Comparison of ENCODE assay signal across 9 cellular contexts in the genomic region with DNA sequence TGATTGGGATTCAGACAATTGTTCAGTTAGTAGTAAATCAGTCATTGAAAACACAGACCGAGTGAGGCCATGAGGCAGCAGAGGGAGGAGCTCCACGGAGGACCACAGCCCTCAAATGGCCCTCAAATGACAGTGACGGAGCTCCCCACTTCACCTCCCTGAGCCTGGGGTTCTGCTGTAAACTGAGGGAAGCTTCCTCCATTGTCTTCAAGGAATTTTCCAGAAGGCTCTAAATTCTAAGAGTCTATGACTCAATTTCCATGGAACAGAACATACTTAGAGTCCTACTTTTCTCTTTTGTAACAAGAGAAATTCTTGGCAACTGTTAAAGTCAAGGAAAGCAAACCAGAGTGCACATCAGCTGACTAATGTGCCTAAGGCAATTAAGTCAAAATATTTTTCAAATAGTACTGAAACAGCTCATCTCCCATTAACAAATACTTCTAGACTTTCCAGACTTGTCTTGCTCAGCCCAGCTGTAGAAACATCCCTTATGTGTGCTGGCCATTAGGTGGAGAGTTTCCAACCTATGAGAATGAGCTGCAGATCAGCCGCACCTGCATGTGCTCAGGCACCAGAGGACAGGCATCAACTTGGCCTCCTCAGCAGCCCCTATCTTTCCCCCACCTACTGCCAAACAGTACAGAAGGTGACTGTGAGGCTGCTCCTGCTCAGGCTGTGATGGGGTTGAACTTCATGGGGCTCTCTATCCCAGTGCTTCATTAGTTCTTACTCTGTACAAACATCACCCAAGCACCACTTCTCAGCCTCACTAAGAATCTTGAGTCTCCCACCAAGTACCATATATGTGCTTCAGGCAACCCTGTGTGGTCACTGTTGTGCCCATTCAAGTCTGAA. TPM values are rescaled to one million over a fixed set of nuclear protein-coding genes. Genes with fewer than 3 reads are reported as not detected.
DNase-seq lines count a peak whose midpoint lies in the region; ATAC-seq and TF ChIP-seq lines count a peak whose summit lies in the region.
"Had no signal": no experiment of that assay in that cellular context is flagged by ENCODE, and none has a peak within 500 bp of the region (broad histone marks: within the 10 kb centered on the region; RNA-seq: fewer than 3 reads in every experiment).

No MANE protein-coding gene starts in this region.

- H3K27ac Mint-ChIP-seq in osteocyte (ENCODE audit: unreplicated experiment): peak overlapping the region; percentile 97

- H3K4me3 ChIP-seq in fibroblast of mammary gland (ENCODE audit: control insufficient read depth, low read depth, low read length): no peak overlapping the region
- H3K4me3 ChIP-seq: SJCRH30 had no signal

- DNase-seq in AG08395 (ENCODE audit: low spot score): peak; percentile 89
- peak; percentile 97 for DNase-seq in fibroblast of mammary gland (ENCODE audit: low read depth)
- no peak for DNase-seq in osteocyte (ENCODE audit: extremely low spot score, unreplicated experiment)
- no peak for DNase-seq in GF-D8 (lab: John Stamatoyannopoulos, UW)
- DNase-seq: SJCRH30 had no signal

- TF ChIP-seq CTCF in fibroblast of mammary gland (conservative IDR thresholded peaks at IDR 0.05; ENCODE audit: control insufficient read depth, insufficient read depth, low read depth, low read length) (no peak), osteocyte (IDR thresholded peaks at IDR 0.05) (peak; percentile 13)

- H3K4me1 Mint-ChIP-seq in osteocyte (ENCODE audit: unreplicated experiment): peaks cover 61% of the 10 kb centered on the region

- peak; percentile 97 for ATAC-seq in SK-N-SH treated with all-trans-retinoic acid at 6 μM for 48 hours
- ATAC-seq in GM21717 (IDR thresholded peaks at IDR 0.05; ENCODE audit: unreplicated experiment): no peak
- no peak for ATAC-seq in GM19463 (IDR thresholded peaks at IDR 0.05; ENCODE audit: unreplicated experiment)
- ATAC-seq in GM18858 (IDR thresholded peaks at IDR 0.05; ENCODE audit: unreplicated experiment): no peak

- no peaks in the 10 kb centered on the region for H3K9me3 Mint-ChIP-seq in osteocyte (ENCODE audit: unreplicated experiment)

- H3K36me3 Mint-ChIP-seq in osteocyte (ENCODE audit: unreplicated experiment): peaks cover 6% of the 10 kb centered on the region

- H3K4me3 Mint-ChIP-seq in osteocyte (ENCODE audit: unreplicated experiment): peak overlapping the region; percentile 35

- no peaks in the 10 kb centered on the region for H3K27me3 Mint-ChIP-seq in osteocyte (ENCODE audit: unreplicated experiment)

TF ChIP-seq in SK-N-SH treated with all-trans-retinoic acid at 6 μM for 48 hours, 23 proteins besides CTCF, POLR2A, EP300 and RAD21:
- TF ChIP-seq GLIS3 (CRISPR knock-in tag; IDR thresholded peaks at IDR 0.05) (no peak), RARB (CRISPR knock-in tag; IDR thresholded peaks at IDR 0.05) (no peak), ZNF565 (CRISPR knock-in tag; conservative IDR thresholded peaks at IDR 0.05; ENCODE audit: low read depth) (no peak), TCF4 (CRISPR knock-in tag; IDR thresholded peaks at IDR 0.05; ENCODE audit: borderline replicate concordance) (no peak), ISL1 (CRISPR knock-in tag; IDR thresholded peaks at IDR 0.05) (peak; percentile 89), ARNTL (CRISPR knock-in tag; IDR thresholded peaks at IDR 0.05; ENCODE audit: borderline replicate concordance, low read depth) (no peak), SNAI2 (CRISPR knock-in tag; IDR thresholded peaks at IDR 0.05) (0 out of 2 replicates have a peak, but pooled peaks have one; percentile 41), TOX (CRISPR knock-in tag; IDR thresholded peaks at IDR 0.05; ENCODE audit: borderline replicate concordance) (no peak), ZFP3 (CRISPR knock-in tag; IDR thresholded peaks at IDR 0.05) (peak; percentile 76), ZC3H10 (CRISPR knock-in tag; IDR thresholded peaks at IDR 0.05) (0 out of 2 replicates have a peak, but pooled peaks have one; percentile 45)
- TF ChIP-seq, protein P1, sequence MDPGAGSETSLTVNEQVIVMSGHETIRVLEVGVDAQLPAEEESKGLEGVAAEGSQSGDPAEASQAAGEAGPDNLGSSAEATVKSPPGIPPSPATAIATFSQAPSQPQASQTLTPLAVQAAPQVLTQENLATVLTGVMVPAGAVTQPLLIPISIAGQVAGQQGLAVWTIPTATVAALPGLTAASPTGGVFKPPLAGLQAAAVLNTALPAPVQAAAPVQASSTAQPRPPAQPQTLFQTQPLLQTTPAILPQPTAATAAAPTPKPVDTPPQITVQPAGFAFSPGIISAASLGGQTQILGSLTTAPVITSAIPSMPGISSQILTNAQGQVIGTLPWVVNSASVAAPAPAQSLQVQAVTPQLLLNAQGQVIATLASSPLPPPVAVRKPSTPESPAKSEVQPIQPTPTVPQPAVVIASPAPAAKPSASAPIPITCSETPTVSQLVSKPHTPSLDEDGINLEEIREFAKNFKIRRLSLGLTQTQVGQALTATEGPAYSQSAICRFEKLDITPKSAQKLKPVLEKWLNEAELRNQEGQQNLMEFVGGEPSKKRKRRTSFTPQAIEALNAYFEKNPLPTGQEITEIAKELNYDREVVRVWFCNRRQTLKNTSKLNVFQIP (CRISPR knock-in tag; IDR thresholded peaks at IDR 0.05; ENCODE audit: borderline replicate concordance, low read depth): 0 out of 2 replicates have a peak, but pooled peaks have one; percentile 14
- TF ChIP-seq, protein P2, sequence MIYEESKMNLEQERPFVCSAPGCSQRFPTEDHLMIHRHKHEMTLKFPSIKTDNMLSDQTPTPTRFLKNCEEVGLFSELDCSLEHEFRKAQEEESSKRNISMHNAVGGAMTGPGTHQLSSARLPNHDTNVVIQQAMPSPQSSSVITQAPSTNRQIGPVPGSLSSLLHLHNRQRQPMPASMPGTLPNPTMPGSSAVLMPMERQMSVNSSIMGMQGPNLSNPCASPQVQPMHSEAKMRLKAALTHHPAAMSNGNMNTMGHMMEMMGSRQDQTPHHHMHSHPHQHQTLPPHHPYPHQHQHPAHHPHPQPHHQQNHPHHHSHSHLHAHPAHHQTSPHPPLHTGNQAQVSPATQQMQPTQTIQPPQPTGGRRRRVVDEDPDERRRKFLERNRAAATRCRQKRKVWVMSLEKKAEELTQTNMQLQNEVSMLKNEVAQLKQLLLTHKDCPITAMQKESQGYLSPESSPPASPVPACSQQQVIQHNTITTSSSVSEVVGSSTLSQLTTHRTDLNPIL (CRISPR knock-in tag; IDR thresholded peaks at IDR 0.05; ENCODE audit: low read depth): peak; percentile 38; the same call in 1 of the 2 replicates
- TF ChIP-seq, protein P3, sequence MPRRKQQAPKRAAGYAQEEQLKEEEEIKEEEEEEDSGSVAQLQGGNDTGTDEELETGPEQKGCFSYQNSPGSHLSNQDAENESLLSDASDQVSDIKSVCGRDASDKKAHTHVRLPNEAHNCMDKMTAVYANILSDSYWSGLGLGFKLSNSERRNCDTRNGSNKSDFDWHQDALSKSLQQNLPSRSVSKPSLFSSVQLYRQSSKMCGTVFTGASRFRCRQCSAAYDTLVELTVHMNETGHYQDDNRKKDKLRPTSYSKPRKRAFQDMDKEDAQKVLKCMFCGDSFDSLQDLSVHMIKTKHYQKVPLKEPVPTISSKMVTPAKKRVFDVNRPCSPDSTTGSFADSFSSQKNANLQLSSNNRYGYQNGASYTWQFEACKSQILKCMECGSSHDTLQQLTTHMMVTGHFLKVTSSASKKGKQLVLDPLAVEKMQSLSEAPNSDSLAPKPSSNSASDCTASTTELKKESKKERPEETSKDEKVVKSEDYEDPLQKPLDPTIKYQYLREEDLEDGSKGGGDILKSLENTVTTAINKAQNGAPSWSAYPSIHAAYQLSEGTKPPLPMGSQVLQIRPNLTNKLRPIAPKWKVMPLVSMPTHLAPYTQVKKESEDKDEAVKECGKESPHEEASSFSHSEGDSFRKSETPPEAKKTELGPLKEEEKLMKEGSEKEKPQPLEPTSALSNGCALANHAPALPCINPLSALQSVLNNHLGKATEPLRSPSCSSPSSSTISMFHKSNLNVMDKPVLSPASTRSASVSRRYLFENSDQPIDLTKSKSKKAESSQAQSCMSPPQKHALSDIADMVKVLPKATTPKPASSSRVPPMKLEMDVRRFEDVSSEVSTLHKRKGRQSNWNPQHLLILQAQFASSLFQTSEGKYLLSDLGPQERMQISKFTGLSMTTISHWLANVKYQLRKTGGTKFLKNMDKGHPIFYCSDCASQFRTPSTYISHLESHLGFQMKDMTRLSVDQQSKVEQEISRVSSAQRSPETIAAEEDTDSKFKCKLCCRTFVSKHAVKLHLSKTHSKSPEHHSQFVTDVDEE (CRISPR knock-in tag; IDR thresholded peaks at IDR 0.05): no peak
- TF ChIP-seq, protein P4, sequence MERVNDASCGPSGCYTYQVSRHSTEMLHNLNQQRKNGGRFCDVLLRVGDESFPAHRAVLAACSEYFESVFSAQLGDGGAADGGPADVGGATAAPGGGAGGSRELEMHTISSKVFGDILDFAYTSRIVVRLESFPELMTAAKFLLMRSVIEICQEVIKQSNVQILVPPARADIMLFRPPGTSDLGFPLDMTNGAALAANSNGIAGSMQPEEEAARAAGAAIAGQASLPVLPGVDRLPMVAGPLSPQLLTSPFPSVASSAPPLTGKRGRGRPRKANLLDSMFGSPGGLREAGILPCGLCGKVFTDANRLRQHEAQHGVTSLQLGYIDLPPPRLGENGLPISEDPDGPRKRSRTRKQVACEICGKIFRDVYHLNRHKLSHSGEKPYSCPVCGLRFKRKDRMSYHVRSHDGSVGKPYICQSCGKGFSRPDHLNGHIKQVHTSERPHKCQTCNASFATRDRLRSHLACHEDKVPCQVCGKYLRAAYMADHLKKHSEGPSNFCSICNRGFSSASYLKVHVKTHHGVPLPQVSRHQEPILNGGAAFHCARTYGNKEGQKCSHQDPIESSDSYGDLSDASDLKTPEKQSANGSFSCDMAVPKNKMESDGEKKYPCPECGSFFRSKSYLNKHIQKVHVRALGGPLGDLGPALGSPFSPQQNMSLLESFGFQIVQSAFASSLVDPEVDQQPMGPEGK (CRISPR knock-in tag; IDR thresholded peaks at IDR 0.05; ENCODE audit: borderline replicate concordance): no peak
- TF ChIP-seq, protein P5, sequence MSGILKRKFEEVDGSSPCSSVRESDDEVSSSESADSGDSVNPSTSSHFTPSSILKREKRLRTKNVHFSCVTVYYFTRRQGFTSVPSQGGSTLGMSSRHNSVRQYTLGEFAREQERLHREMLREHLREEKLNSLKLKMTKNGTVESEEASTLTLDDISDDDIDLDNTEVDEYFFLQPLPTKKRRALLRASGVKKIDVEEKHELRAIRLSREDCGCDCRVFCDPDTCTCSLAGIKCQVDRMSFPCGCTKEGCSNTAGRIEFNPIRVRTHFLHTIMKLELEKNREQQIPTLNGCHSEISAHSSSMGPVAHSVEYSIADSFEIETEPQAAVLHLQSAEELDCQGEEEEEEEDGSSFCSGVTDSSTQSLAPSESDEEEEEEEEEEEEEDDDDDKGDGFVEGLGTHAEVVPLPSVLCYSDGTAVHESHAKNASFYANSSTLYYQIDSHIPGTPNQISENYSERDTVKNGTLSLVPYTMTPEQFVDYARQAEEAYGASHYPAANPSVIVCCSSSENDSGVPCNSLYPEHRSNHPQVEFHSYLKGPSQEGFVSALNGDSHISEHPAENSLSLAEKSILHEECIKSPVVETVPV (CRISPR knock-in tag; IDR thresholded peaks at IDR 0.05): no peak

RNA-seq across cellular contexts. Expression of a gene that starts 32.3 kb away (rescaled TPM):
- 72.0 and 73.5 TPM in 2 replicates for total RNA-seq in osteocyte

Comparison
In these comparisons a context has a peak if more than half of its experiments do, and no peak if none do; other contexts are left out.
1. DNase-seq: peak in AG08395 (single experiment) and fibroblast of mammary gland (single experiment); none in osteocyte (single experiment) and GF-D8 (single experiment).